8 cellular contexts compared by ENCODE assay signal in the genomic region with DNA sequence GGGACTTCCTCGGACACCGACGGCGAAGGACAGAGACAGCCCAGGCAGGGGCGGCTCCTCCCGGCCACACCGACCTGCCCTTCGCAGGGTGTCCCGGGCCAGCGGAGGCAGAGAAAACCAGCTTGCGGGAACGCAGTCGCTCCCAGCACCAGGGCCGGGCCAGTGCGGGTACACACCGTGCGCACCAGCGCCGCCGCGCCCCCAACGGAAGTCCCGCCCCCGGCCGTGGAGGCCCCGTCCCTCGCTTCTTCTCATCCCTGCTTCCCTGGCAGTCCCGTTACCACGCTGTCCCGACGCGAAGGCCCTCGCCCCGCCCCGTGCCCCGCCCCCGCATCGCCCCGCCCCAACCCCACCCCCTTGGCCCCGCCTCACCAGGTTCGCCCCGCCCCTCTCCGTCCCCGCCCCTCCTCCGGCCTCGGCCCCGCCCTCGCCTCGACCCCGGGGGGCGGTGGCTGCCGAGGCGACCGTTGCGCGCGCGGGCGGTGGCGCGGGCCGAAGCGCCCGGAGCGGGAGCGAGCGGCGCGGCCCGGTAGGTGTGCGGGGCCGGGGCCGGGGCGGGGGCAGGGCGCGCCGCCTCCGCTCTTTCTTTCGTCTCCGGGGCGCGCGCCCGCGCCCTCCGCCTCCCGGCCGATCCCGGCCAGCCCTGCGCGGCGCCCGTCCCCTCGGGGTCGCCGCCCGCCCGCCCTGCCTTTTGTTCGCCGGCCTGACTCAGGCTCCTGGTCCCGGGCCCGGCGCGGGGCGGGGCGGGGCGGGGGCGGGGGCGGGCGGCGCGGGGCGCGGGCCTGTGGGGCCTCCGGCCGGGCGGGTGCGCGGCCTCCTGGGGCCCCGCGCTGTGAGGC. TPM values are rescaled to one million over a fixed set of nuclear protein-coding genes. Genes with fewer than 3 reads are reported as not detected.
A peak's percentile ranks its signal among the peaks of the same experiment; 100 is the strongest.
DNase-seq lines count a peak whose midpoint lies in the region; ATAC-seq and TF ChIP-seq lines count a peak whose summit lies in the region.

A gene with protein sequence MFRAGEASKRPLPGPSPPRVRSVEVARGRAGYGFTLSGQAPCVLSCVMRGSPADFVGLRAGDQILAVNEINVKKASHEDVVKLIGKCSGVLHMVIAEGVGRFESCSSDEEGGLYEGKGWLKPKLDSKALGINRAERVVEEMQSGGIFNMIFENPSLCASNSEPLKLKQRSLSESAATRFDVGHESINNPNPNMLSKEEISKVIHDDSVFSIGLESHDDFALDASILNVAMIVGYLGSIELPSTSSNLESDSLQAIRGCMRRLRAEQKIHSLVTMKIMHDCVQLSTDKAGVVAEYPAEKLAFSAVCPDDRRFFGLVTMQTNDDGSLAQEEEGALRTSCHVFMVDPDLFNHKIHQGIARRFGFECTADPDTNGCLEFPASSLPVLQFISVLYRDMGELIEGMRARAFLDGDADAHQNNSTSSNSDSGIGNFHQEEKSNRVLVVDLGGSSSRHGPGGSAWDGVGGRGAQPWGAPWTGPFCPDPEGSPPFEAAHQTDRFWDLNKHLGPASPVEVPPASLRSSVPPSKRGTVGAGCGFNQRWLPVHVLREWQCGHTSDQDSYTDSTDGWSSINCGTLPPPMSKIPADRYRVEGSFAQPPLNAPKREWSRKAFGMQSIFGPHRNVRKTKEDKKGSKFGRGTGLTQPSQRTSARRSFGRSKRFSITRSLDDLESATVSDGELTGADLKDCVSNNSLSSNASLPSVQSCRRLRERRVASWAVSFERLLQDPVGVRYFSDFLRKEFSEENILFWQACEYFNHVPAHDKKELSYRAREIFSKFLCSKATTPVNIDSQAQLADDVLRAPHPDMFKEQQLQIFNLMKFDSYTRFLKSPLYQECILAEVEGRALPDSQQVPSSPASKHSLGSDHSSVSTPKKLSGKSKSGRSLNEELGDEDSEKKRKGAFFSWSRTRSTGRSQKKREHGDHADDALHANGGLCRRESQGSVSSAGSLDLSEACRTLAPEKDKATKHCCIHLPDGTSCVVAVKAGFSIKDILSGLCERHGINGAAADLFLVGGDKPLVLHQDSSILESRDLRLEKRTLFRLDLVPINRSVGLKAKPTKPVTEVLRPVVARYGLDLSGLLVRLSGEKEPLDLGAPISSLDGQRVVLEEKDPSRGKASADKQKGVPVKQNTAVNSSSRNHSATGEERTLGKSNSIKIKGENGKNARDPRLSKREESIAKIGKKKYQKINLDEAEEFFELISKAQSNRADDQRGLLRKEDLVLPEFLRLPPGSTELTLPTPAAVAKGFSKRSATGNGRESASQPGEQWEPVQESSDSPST (N-terminal part only) (plus strand): TSS at position 451 of the 839 bp plus-strand sequence. CDS start 23,150 bp downstream, outside the sequence.

- DNase-seq in DMS153 treated with DMSO at 0.1 percent for 48 hours (lab: John Stamatoyannopoulos, UW; ENCODE audit: unreplicated experiment) (peak; percentile 28), GM23338 (ENCODE audit: low spot score) (peak; percentile 95), LoVo (ENCODE audit: low spot score) (peak; percentile 92), SIG-M5 treated with dmso at 0.1 percent for 504 hours (lab: John Stamatoyannopoulos, UW; ENCODE audit: unreplicated experiment) (peak; percentile 82), foreskin keratinocyte (peak; percentile 58 to 84), neural progenitor cell (ENCODE audit: low spot score) (peak; percentile 97), stomach (peak; percentile 95)
- peak; percentile 61 to 76 (median 74) for DNase-seq in activated naive CD4-positive, alpha-beta T cell (lab: John Stamatoyannopoulos, UW)

- 0 to 1% (median 1%) methylated on average over 2 to 104 of the region's 121 CpGs for WGBS in stomach, 5 donors

- H3K36me3 ChIP-seq in GM23338 (ENCODE audit: insufficient read depth) = no peaks in the 10 kb centered on the region
- H3K36me3 ChIP-seq in neural progenitor cell = no peaks in the 10 kb centered on the region
- H3K36me3 ChIP-seq in stomach = no peaks in the 10 kb centered on the region

- H4K20me1 ChIP-seq in GM23338 (replicated peaks; ENCODE audit: insufficient read depth) = no peaks in the 10 kb centered on the region; the same call in 1 of the 2 replicates
- peaks cover 17% of the 10 kb centered on the region for H4K20me1 ChIP-seq in neural progenitor cell (ENCODE audit: low read depth)

- no peak within 1 kb of the TSS for H3K27ac Mint-ChIP-seq in GM23338
- H3K27ac Mint-ChIP-seq in neural progenitor cell = peak within 1 kb of the TSS; percentile 98

- TF ChIP-seq CTCF in GM23338 (conservative IDR thresholded peaks at IDR 0.05; ENCODE audit: low read depth in 2 of 2) (no peak), foreskin keratinocyte (conservative IDR thresholded peaks at IDR 0.05) (no peak), neural progenitor cell (IDR thresholded peaks at IDR 0.05) (no peak), stomach (IDR thresholded peaks at IDR 0.05) (no peak)

- peaks cover 8% of the 10 kb centered on the region for H3K4me1 ChIP-seq in GM23338 (ENCODE audit: insufficient read depth)
- peaks cover 3% of the 10 kb centered on the region for H3K4me1 ChIP-seq in foreskin keratinocyte
- peaks cover 39% of the 10 kb centered on the region for H3K4me1 ChIP-seq in neural progenitor cell
- H3K4me1 ChIP-seq in stomach = peaks cover 11 to 32% (median 28%) of the 10 kb centered on the region in 4 donors

- H3K4me1 Mint-ChIP-seq in GM23338 (peaks cover 26% of the 10 kb centered on the region), neural progenitor cell (peaks cover 27% of the 10 kb centered on the region)

- H3K27ac ChIP-seq in GM23338 (ENCODE audit: low read depth) (no peak within 1 kb of the TSS), foreskin keratinocyte (peak within 1 kb of the TSS; percentile 37), neural progenitor cell (peak within 1 kb of the TSS; percentile 80), stomach (peak within 1 kb of the TSS; percentile 89 to 98 (median 95))

- H3K79me2 ChIP-seq in GM23338 (replicated peaks; ENCODE audit: insufficient read depth) (peaks cover 5% of the 10 kb centered on the region), neural progenitor cell (ENCODE audit: low read depth) (peaks cover 45% of the 10 kb centered on the region)

- H3K27me3 ChIP-seq in GM23338 (ENCODE audit: insufficient read depth) (peaks cover 15% of the 10 kb centered on the region), foreskin keratinocyte (peaks cover 14% of the 10 kb centered on the region), neural progenitor cell (no peaks in the 10 kb centered on the region), stomach (peaks cover 0 to 5% (median 4%) of the 10 kb centered on the region in 3 donors)

- no peak for TF ChIP-seq EP300 in stomach (IDR thresholded peaks at IDR 0.05)

- H3K27me3 Mint-ChIP-seq in GM23338 (ENCODE audit: insufficient read depth, low read depth, poor library complexity) (peaks cover 38% of the 10 kb centered on the region), neural progenitor cell (ENCODE audit: insufficient read depth, low read depth) (peaks cover 6% of the 10 kb centered on the region)

- H3F3A ChIP-seq in GM23338 (replicated peaks; ENCODE audit: low read depth) (0 out of 2 replicates have a peak, but pooled peaks cover 5% of the 10 kb centered on the region), neural progenitor cell (ENCODE audit: low read depth) (peaks cover 47% of the 10 kb centered on the region)

- peak within 1 kb of the TSS; percentile 83 for H3K4me3 Mint-ChIP-seq in GM23338
- peak within 1 kb of the TSS; percentile 95 for H3K4me3 Mint-ChIP-seq in neural progenitor cell

- peak within 1 kb of the TSS; percentile 69 for H3K4me3 ChIP-seq in GM23338
- peak within 1 kb of the TSS; percentile 79 for H3K4me3 ChIP-seq in neural progenitor cell
- peak within 1 kb of the TSS; percentile 81 to 93 (median 86) for H3K4me3 ChIP-seq in stomach

- no peaks in the 10 kb centered on the region for H3K9me2 ChIP-seq in GM23338 (ENCODE audit: insufficient read depth)

- no peaks in the 10 kb centered on the region; the same call in 2 of the 3 replicates for H3K36me3 Mint-ChIP-seq in GM23338 (ENCODE audit: low read depth)
- H3K36me3 Mint-ChIP-seq in neural progenitor cell = peaks cover 28% of the 10 kb centered on the region

- H3K9me3 Mint-ChIP-seq in GM23338 (no peaks in the 10 kb centered on the region), neural progenitor cell (peaks cover 25% of the 10 kb centered on the region)

- H3K9ac ChIP-seq in neural progenitor cell = peak within 1 kb of the TSS; percentile 77

- peak; percentile 87 for ATAC-seq in GM23338
- ATAC-seq in foreskin keratinocyte = peak; percentile 95

- H3K9me3 ChIP-seq in neural progenitor cell (ENCODE audit: low read depth) (no peaks in the 10 kb centered on the region), stomach (peaks cover 0 to 4% (median 0%) of the 10 kb centered on the region in 4 donors)

- H3K4me2 ChIP-seq in GM23338 (peak within 1 kb of the TSS; percentile 90), neural progenitor cell (peak within 1 kb of the TSS; percentile 92)

- intact Hi-C loops in stomach (cut with DNase I; ENCODE audit: low total_unique reads) = no loop called here

- H2AFZ ChIP-seq in GM23338 (peak within 1 kb of the TSS; percentile 99), neural progenitor cell (replicated peaks) (peak within 1 kb of the TSS; percentile 90)

- peak in 1 of 4 donors; percentile 66 for TF ChIP-seq POLR2A in stomach (IDR thresholded peaks at IDR 0.05)

TF ChIP-seq in GM23338, 12 proteins besides CTCF, POLR2A, EP300 and RAD21 (continues in another document):
- TF ChIP-seq, protein P1, sequence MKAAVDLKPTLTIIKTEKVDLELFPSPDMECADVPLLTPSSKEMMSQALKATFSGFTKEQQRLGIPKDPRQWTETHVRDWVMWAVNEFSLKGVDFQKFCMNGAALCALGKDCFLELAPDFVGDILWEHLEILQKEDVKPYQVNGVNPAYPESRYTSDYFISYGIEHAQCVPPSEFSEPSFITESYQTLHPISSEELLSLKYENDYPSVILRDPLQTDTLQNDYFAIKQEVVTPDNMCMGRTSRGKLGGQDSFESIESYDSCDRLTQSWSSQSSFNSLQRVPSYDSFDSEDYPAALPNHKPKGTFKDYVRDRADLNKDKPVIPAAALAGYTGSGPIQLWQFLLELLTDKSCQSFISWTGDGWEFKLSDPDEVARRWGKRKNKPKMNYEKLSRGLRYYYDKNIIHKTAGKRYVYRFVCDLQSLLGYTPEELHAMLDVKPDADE (IDR thresholded peaks at IDR 0.05) = no peak

RNA-seq across cellular contexts. Expression of the gene that starts here (rescaled TPM):
- total RNA-seq in GM23338 (2014; rRNA removed; shearing (Covaris generic)) = 13.4 and 19.0 TPM in 2 replicates
- 8.0 and 8.2 TPM in 2 replicates for polyA plus RNA-seq in GM23338 (2016; fragmentation: Nextera tagmentation; extraction: Ambion mirVana)
- total RNA-seq in foreskin keratinocyte = 26.7 and 39.4 TPM in 2 replicates
- polyA plus RNA-seq in foreskin keratinocyte = 17.1 and 22.1 TPM in 2 replicates
- 36.6 and 140 TPM in 2 replicates for total RNA-seq in neural progenitor cell (ENCODE audit: low replicate concordance)
- total RNA-seq in stomach = 10 to 100 TPM in 2 of 5 donors, 1 to 10 TPM in 3; 3.5 to 51.8 (median 9.0) TPM
- polyA plus RNA-seq in stomach = 10 to 100 TPM; 18.9 to 35.2 (median 20.5) TPM

Comparison
In these comparisons a context has a peak if more than half of its experiments do, and no peak if none do; other contexts are left out.
1. DNase-seq: peak in every context shown above with its lines; median percentile 97 in neural progenitor cell; 95 in GM23338; 95 in stomach; 92 in LoVo; 82 in SIG-M5 treated with dmso at 0.1 percent for 504 hours; 74 in activated naive CD4-positive, alpha-beta T cell; 71 in foreskin keratinocyte; 28 in DMS153 treated with DMSO at 0.1 percent for 48 hours.